Comparison of ENCODE assay signal across 1 cellular context in genomic region chr15:39523968-39524367, GRCh38. TPM values are rescaled to one million over a fixed set of nuclear protein-coding genes. Genes with fewer than 3 reads are reported as not detected.
"Had no signal": no experiment of that assay in that cellular context is flagged by ENCODE, and none has a peak within 500 bp of the region (broad histone marks: within the 10 kb centered on the region; RNA-seq: fewer than 3 reads in every experiment).

No MANE protein-coding gene starts in this region.

RNA-seq across cellular contexts. Expression of gene THBS1, which starts 56.9 kb away (rescaled TPM):
- polyA plus RNA-seq: naive thymus-derived CD4-positive, alpha-beta T cell had no signal
